In the genomic region with DNA sequence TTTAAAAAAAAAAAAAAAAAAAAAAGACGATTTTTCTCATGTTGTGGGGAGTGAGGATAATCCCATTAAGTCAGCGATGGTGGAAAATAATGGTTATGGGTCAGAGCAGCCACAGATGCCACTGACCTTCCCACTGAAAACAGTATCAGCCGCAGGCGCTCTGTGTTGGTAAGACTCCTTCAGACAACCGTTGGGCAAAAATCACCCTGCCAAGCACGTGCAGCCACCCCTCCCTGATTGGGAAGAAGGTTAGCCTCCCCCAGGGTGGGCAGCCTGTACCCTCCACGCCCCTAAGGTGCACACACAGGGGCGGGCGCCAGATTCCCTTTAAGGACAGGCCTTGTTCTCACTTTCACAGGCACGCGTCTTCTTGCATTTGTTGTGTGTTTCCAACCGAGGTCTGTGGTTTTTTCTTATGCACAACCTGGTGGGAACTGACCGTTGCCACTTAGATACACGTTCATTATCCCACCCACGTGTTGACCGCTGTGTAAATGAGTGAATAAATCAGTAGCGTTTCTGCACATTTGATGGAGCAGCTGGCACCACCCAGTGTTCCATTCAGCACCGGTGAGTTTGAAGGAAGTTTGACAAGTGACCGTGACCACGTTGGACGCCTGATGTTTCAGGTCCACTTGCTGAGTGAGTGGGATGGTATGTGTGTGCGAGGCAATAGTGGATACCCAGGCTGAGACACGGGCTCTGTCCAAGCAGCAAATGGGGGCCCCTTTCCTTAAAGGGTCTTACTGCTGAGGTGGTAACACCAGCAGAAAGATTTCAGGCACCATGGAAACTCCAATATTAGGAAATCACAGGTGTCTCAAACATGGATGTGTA, we compare ENCODE assay signal across 19 cellular contexts.
"Had no signal": no experiment of that assay in that cellular context is flagged by ENCODE, and none has a peak within 500 bp of the region (broad histone marks: within the 10 kb centered on the region; RNA-seq: fewer than 3 reads in every experiment).

No MANE protein-coding gene starts in this region.

- ATAC-seq: Panc1, SK-N-SH treated with all-trans-retinoic acid at 6 μM for 48 hours had no signal

- H3K27me3 ChIP-seq: SJCRH30 had no signal

- H3K9me3 ChIP-seq: SJCRH30 had no signal

- H3K4me1 ChIP-seq: SJCRH30 had no signal

- H3K27ac ChIP-seq: RWPE1, SJCRH30 had no signal

- DNase-seq: KBM-7, NCI-H1092, NCI-H1105 treated with DMSO at 0.1 percent for 48 hours, NCI-H1417 treated with DMSO at 0.1 percent for 48 hours, NCI-H187, NCI-H2029, NCI-H2081 treated with DMSO at 0.1 percent for 48 hours, NCI-H2171, NCI-H226, NCI-H446, NCI-H510A, NCI-H524 treated with DMSO at 0.1 percent for 48 hours, NCI-H69, NCI-H774, SHP77 treated with DMSO at 0.1 percent for 48 hours, SJCRH30 had no signal

- H3K4me3 ChIP-seq: SJCRH30 had no signal
